ENCODE assay signal across 23 cellular contexts in genomic region chr5:170849374-170849773, GRCh38. TPM values are rescaled to one million over a fixed set of nuclear protein-coding genes. Genes with fewer than 3 reads are reported as not detected.
"Had no signal": no experiment of that assay in that cellular context is flagged by ENCODE, and none has a peak within 500 bp of the region (broad histone marks: within the 10 kb centered on the region; RNA-seq: fewer than 3 reads in every experiment).

No MANE protein-coding gene starts in this region.

- H3K27ac ChIP-seq: adrenal gland, epithelial cell of prostate, parathyroid adenoma, testis had no signal

- H3K27ac Mint-ChIP-seq: activated naive CD4-positive, alpha-beta T cell treated with anti-CD3 and anti-CD28 coated beads, Interleukin-2, amount 50 U/mL, for 72 hours; activated T-cell treated with anti-CD3 and anti-CD28 coated beads, Interleukin-2, amount 50 U/mL, for 72 hours; effector memory CD8-positive, alpha-beta T cell; mesothelial cell of epicardium; natural killer cell treated with Interleukin-12 subunit alpha and Interleukin-12 subunit beta and Interleukin-15 and Interleukin-18, amount 100 ng/mL, for 72 hours; stimulated activated memory B cell treated with anti-CD40 and anti-IgM and Interleukin-4, amounts not matched to agents 10 μg/mL and 1 μg/mL and 100 μg/mL, for 72 hours; type B pancreatic cell had no signal

- H3K36me3 ChIP-seq: adrenal gland had no signal

- H3K4me1 Mint-ChIP-seq: mesothelial cell of epicardium; stimulated activated memory B cell treated with anti-CD40 and anti-IgM and Interleukin-4, amounts not matched to agents 10 μg/mL and 1 μg/mL and 100 μg/mL, for 72 hours had no signal

- H3K27me3 Mint-ChIP-seq: stimulated activated memory B cell treated with anti-CD40 and anti-IgM and Interleukin-4, amounts not matched to agents 10 μg/mL and 1 μg/mL and 100 μg/mL, for 72 hours; type B pancreatic cell had no signal

- H3K9me3 ChIP-seq: adrenal gland, testis had no signal

- DNase-seq: activated effector memory CD4-positive, alpha-beta T cell treated with anti-CD3 and anti-CD28 coated beads, Interleukin-2, amount 50 U/mL, for 16 hours; activated T-cell treated with anti-CD3 and anti-CD28 coated beads, Interleukin-2, amount 50 U/mL, for 72 hours; adrenal gland; effector memory CD8-positive, alpha-beta T cell; foreskin melanocyte; glutamatergic neuron; hippocampal formation; stimulated activated CD4-positive, alpha-beta T cell treated with anti-CD3 and anti-CD28 coated beads, Interleukin-4, amount 100 ng/mL, for 4 hours; T-helper 1 cell; T1000; testis had no signal

- H3K4me3 ChIP-seq: adrenal gland, lung, smooth muscle cell, testis had no signal

- ATAC-seq: activated CD4-positive, CD25-positive, alpha-beta regulatory T cell treated with anti-CD3 and anti-CD28 coated beads, Interleukin-2, amount 50 U/mL, for 24 hours; activated naive CD4-positive, alpha-beta T cell treated with anti-CD3 and anti-CD28 coated beads, Interleukin-2, amount 50 U/mL, for 72 hours; activated T-cell treated with anti-CD3 and anti-CD28 coated beads, Interleukin-2, amount 50 U/mL, for 72 hours; effector memory CD8-positive, alpha-beta T cell; natural killer cell treated with Interleukin-12 subunit alpha and Interleukin-12 subunit beta and Interleukin-15 and Interleukin-18, amount 100 ng/mL, for 72 hours; sciatic nerve; stimulated activated memory B cell treated with anti-CD40 and anti-IgM and Interleukin-4, amounts not matched to agents 10 μg/mL and 1 μg/mL and 100 μg/mL, for 72 hours had no signal

- H3K4me1 ChIP-seq: adrenal gland, parathyroid adenoma, testis had no signal

- H3K9ac ChIP-seq: parathyroid adenoma had no signal

- H3K27me3 ChIP-seq: testis had no signal

- H3K79me2 ChIP-seq: parathyroid adenoma had no signal

- H3K36me3 Mint-ChIP-seq: activated naive CD4-positive, alpha-beta T cell treated with anti-CD3 and anti-CD28 coated beads, Interleukin-2, amount 50 U/mL, for 72 hours; mesothelial cell of epicardium; natural killer cell treated with Interleukin-12 subunit alpha and Interleukin-12 subunit beta and Interleukin-15 and Interleukin-18, amount 100 ng/mL, for 72 hours; stimulated activated memory B cell treated with anti-CD40 and anti-IgM and Interleukin-4, amounts not matched to agents 10 μg/mL and 1 μg/mL and 100 μg/mL, for 72 hours; type B pancreatic cell had no signal

- H3K4me3 Mint-ChIP-seq: activated T-cell treated with anti-CD3 and anti-CD28 coated beads, Interleukin-2, amount 50 U/mL, for 72 hours; effector memory CD8-positive, alpha-beta T cell; mesothelial cell of epicardium; natural killer cell treated with Interleukin-12 subunit alpha and Interleukin-12 subunit beta and Interleukin-15 and Interleukin-18, amount 100 ng/mL, for 72 hours; stimulated activated memory B cell treated with anti-CD40 and anti-IgM and Interleukin-4, amounts not matched to agents 10 μg/mL and 1 μg/mL and 100 μg/mL, for 72 hours; type B pancreatic cell had no signal

- H3K4me2 ChIP-seq: smooth muscle cell had no signal

- H2AFZ ChIP-seq: parathyroid adenoma had no signal

- H3K9me3 Mint-ChIP-seq: activated naive CD4-positive, alpha-beta T cell treated with anti-CD3 and anti-CD28 coated beads, Interleukin-2, amount 50 U/mL, for 72 hours; natural killer cell treated with Interleukin-12 subunit alpha and Interleukin-12 subunit beta and Interleukin-15 and Interleukin-18, amount 100 ng/mL, for 72 hours; type B pancreatic cell had no signal

RNA-seq across cellular contexts. Expression of gene RANBP17, which starts 12.4 kb away (rescaled TPM):
- total RNA-seq: activated CD8-positive, alpha-beta memory T cell treated with anti-CD3 and anti-CD28 coated beads for 36 hours; activated naive CD4-positive, alpha-beta T cell treated with anti-CD3 and anti-CD28 coated beads, Interleukin-2, amount 50 U/mL, for 72 hours; activated T-cell treated with anti-CD3 and anti-CD28 coated beads, Interleukin-2, amount 50 U/mL, for 72 hours had no signal
